1 cellular context compared by ENCODE assay signal in genomic region chr2:47334356-47335136, GRCh38.
TF ChIP-seq lines count a peak whose summit lies in the region.

No MANE protein-coding gene starts in this region.

TF ChIP-seq in GM23338, 12 proteins besides CTCF, POLR2A, EP300 and RAD21 (continued from another document):
- TF ChIP-seq ZNF462 (CRISPR knock-in tag; IDR thresholded peaks at IDR 0.05): no peak
- no peak for TF ChIP-seq JUNB (IDR thresholded peaks at IDR 0.05; ENCODE audit: unreplicated experiment)
